20 cellular contexts compared by ENCODE assay signal in the genomic region with DNA sequence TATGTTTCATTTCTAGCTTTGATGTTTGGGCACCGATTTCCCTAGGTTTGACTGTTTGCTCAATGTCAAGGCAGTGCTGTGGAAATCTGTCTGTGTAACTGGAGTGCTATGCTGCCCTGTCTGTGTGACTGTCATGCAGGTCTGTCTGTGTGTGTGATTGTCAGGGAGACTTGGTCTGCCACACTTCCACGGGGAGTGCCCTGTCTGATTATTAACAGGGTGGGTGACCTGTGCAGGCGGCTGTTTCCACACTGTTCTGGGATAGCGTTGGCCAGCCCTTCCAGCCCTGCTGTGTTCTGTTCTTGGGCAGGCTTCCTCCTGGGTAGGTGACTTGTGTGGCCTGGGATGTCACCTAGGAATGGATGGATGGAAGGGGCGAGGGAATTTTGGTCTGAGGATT.
DNase-seq lines count a peak whose midpoint lies in the region; ATAC-seq and TF ChIP-seq lines count a peak whose summit lies in the region.
"Had no signal": no experiment of that assay in that cellular context is flagged by ENCODE, and none has a peak within 500 bp of the region (broad histone marks: within the 10 kb centered on the region; RNA-seq: fewer than 3 reads in every experiment).

No MANE protein-coding gene starts in this region.

- ATAC-seq in HG03039 (IDR thresholded peaks at IDR 0.05; ENCODE audit: unreplicated experiment) (no peak), GM18519 (IDR thresholded peaks at IDR 0.05; ENCODE audit: low FRiP score, unreplicated experiment) (no peak)

- peaks cover 77% of the 10 kb centered on the region for H3K4me1 ChIP-seq in left ventricle myocardium inferior
- peaks cover 0 to 82% (median 13%) of the 10 kb centered on the region in 4 donors for H3K4me1 ChIP-seq in tibial artery
- H3K4me1 ChIP-seq: HAP-1, SJSA1 had no signal

- H3K4me1 Mint-ChIP-seq in neural crest cell, result peaks cover 6% of the 10 kb centered on the region
- H3K4me1 Mint-ChIP-seq: IgD-negative memory B cell had no signal

- TF ChIP-seq CTCF in left ventricle myocardium inferior (IDR thresholded peaks at IDR 0.05; ENCODE audit: borderline replicate concordance) (no peak), neural crest cell (conservative IDR thresholded peaks at IDR 0.05) (no peak), tibial artery (IDR thresholded peaks at IDR 0.05) (no peak)

- no peaks in the 10 kb centered on the region for H3K27me3 Mint-ChIP-seq in neural crest cell (ENCODE audit: low read depth)

- H3K4me3 ChIP-seq in left ventricle myocardium inferior, result no peak overlapping the region
- H3K4me3 ChIP-seq in tibial artery, result no peak overlapping the region
- H3K4me3 ChIP-seq: HAP-1, PC-9, SJSA1 had no signal

- H3K4me3 Mint-ChIP-seq in neural crest cell, result no peak overlapping the region
- H3K4me3 Mint-ChIP-seq: IgD-negative memory B cell had no signal

- H3K27ac Mint-ChIP-seq in neural crest cell (ENCODE audit: unreplicated experiment), result peak overlapping the region; percentile 62
- H3K27ac Mint-ChIP-seq: IgD-negative memory B cell had no signal

- H3K27ac ChIP-seq in left ventricle myocardium inferior (replicated peaks) (peak overlapping the region; percentile 90), tibial artery (peak overlapping the region; percentile 34 to 52)
- H3K27ac ChIP-seq: C4-2B, PC-9, SJSA1 had no signal

- H3K9me3 ChIP-seq in left ventricle myocardium inferior (replicated peaks) (no peaks in the 10 kb centered on the region), tibial artery (no peaks in the 10 kb centered on the region)
- H3K9me3 ChIP-seq: HAP-1, SJSA1 had no signal

- H3K27me3 ChIP-seq in left ventricle myocardium inferior (ENCODE audit: low read depth), result no peaks in the 10 kb centered on the region
- no peaks in the 10 kb centered on the region for H3K27me3 ChIP-seq in tibial artery

- intact Hi-C loops in left ventricle myocardium inferior (cut with micrococcal nuclease) (loop anchor here (10.0 kb wide), 1 partner anchor 1792 kb away; no protein-coding TSS in a partner anchor), tibial artery (cut with DNase I; ENCODE audit: low total_unique reads) (no loop called here)

- H3K36me3 ChIP-seq in left ventricle myocardium inferior, result no peaks in the 10 kb centered on the region
- no peaks in the 10 kb centered on the region for H3K36me3 ChIP-seq in tibial artery
- H3K36me3 ChIP-seq: HAP-1, SJSA1 had no signal

- H3K36me3 Mint-ChIP-seq in neural crest cell (ENCODE audit: low read depth), result no peaks in the 10 kb centered on the region
- H3K36me3 Mint-ChIP-seq: IgD-negative memory B cell had no signal

- no peaks in the 10 kb centered on the region for H3K9me3 Mint-ChIP-seq in neural crest cell

- no peak for DNase-seq in left ventricle myocardium inferior
- peak; percentile 55 for DNase-seq in kidney tubule cell (ENCODE audit: low spot score)
- no peak for DNase-seq in neural crest cell (ENCODE audit: low read depth, low spot score)
- DNase-seq in tibial artery, result no peak
- DNase-seq in NCI-H1694 treated with DMSO at 0.1 percent for 48 hours (lab: John Stamatoyannopoulos, UW), result no peak
- DNase-seq: ACHN, DMS79, Karpas-422, NCI-H1048, NCI-H1436, NCI-H2029, NCI-H345, NCI-H524 treated with DMSO at 0.1 percent for 48 hours, PC-9 had no signal
